In genomic region chr3:50260027-50260941, GRCh38 we compare ENCODE assay signal across 8 cellular contexts. TPM values are rescaled to one million over a fixed set of nuclear protein-coding genes. Genes with fewer than 3 reads are reported as not detected.
DNase-seq lines count a peak whose midpoint lies in the region; ATAC-seq and TF ChIP-seq lines count a peak whose summit lies in the region.

No MANE protein-coding gene starts in this region.

- H2AFZ ChIP-seq in PC-9 = peak overlapping the region; percentile 68; the same call in 1 of the 2 replicates

- CTCF ChIA-PET in CD8-positive, alpha-beta T cell (lab: Charles Lee) = interaction anchor here (0.8 to 14.3 kb wide), 16 partner anchors 11 to 143 kb away, joined by 3 to 142 read pairs (median 8); partner anchors contain the start of genes GNAI2, IFRD2 and SEMA3B
- CTCF ChIA-PET in PC-9 (lab: Charles Lee) = interaction anchor here (0.6 to 1.0 kb wide), 4 partner anchors 10 to 136 kb away, joined by 3 to 5 read pairs (median 4); no protein-coding TSS in a partner anchor

- peak overlapping the region; percentile 65 for H3K4me2 ChIP-seq in PC-9

- no peaks in the 10 kb centered on the region for H3K9me3 ChIP-seq in CD8-positive, alpha-beta T cell (ENCODE audit: low read length)
- H3K9me3 ChIP-seq in PC-9 (ENCODE audit: insufficient read depth, low read depth) = no peaks in the 10 kb centered on the region

- POLR2A ChIA-PET in CD8-positive, alpha-beta T cell (lab: Charles Lee) = interaction anchor here (1.2 kb wide), 1 partner anchor 13 kb away, joined by 4 read pairs; no protein-coding TSS in a partner anchor
- POLR2A ChIA-PET in PC-9 (lab: Charles Lee; ENCODE audit: unreplicated experiment) = no interaction called here

- no peaks in the 10 kb centered on the region for H4K20me1 ChIP-seq in PC-9 (ENCODE audit: insufficient read depth)

- intact Hi-C loops in CD8-positive, alpha-beta T cell (cut with DNase I, micrococcal nuclease) = loop anchor here (1.0 kb wide), 3 partner anchors 13 to 33 kb away; no protein-coding TSS in a partner anchor
- intact Hi-C loops in PC-9 (cut with micrococcal nuclease; ENCODE audit: unreplicated experiment) = loop anchor here (1.0 to 5.0 kb wide), 4 partner anchors 9 to 292 kb away; partner anchors contain the start of gene SEMA3B

- H3K79me2 ChIP-seq in PC-9 (ENCODE audit: low read depth) = no peaks in the 10 kb centered on the region

- H3K4me1 Mint-ChIP-seq in CD8-positive, alpha-beta T cell (ENCODE audit: low read depth) = peaks cover 7% of the 10 kb centered on the region

- H3K27me3 ChIP-seq in CD8-positive, alpha-beta T cell (ENCODE audit: insufficient read depth, low read length) = no peaks in the 10 kb centered on the region
- no peaks in the 10 kb centered on the region for H3K27me3 ChIP-seq in PC-9 (ENCODE audit: insufficient read depth, low read depth)

- no peaks in the 10 kb centered on the region for H3K9me2 ChIP-seq in PC-9 (ENCODE audit: insufficient read depth)

- H3K36me3 Mint-ChIP-seq in CD8-positive, alpha-beta T cell = peaks cover 32% of the 10 kb centered on the region

- H3K4me3 Mint-ChIP-seq in CD8-positive, alpha-beta T cell = peak overlapping the region; percentile 75

- H3F3A ChIP-seq in PC-9 (ENCODE audit: insufficient read depth, low read depth) = peaks cover 15% of the 10 kb centered on the region; the same call in 1 of the 2 replicates

- peak; percentile 92 for ATAC-seq in CD8-positive, alpha-beta T cell
- ATAC-seq in GM19351 (IDR thresholded peaks at IDR 0.05; ENCODE audit: unreplicated experiment) (peak; percentile 89), HG03571 (IDR thresholded peaks at IDR 0.05; ENCODE audit: unreplicated experiment) (peak; percentile 82), esophagus mucosa (peak; percentile 86)

- BruUV-seq in PC-9 (replicated peaks; lab: Mats Ljungman, UMichigan) = no TSS peak

- peak overlapping the region; percentile 53 for H3K4me3 ChIP-seq in CD8-positive, alpha-beta T cell (ENCODE audit: low read depth, low read length)
- peak overlapping the region; percentile 60 for H3K4me3 ChIP-seq in PC-9

- peaks cover 6% of the 10 kb centered on the region for H3K4me1 ChIP-seq in CD8-positive, alpha-beta T cell (ENCODE audit: insufficient read depth, low read length)
- H3K4me1 ChIP-seq in PC-9 (replicated peaks; ENCODE audit: insufficient read depth) = peaks cover 19% of the 10 kb centered on the region

- no peaks in the 10 kb centered on the region for H3K27me3 Mint-ChIP-seq in CD8-positive, alpha-beta T cell (ENCODE audit: low read depth)

- peaks cover 25% of the 10 kb centered on the region for H3K36me3 ChIP-seq in CD8-positive, alpha-beta T cell (ENCODE audit: insufficient read depth, low read length)
- no peaks in the 10 kb centered on the region for H3K36me3 ChIP-seq in PC-9 (ENCODE audit: low read depth)

- peak overlapping the region; percentile 62 for H3K27ac ChIP-seq in CD8-positive, alpha-beta T cell (ENCODE audit: low read depth, low read length)
- no peak overlapping the region for H3K27ac ChIP-seq in PC-9

- peak overlapping the region; percentile 66 for H3K27ac Mint-ChIP-seq in CD8-positive, alpha-beta T cell

- H3K9me3 Mint-ChIP-seq in CD8-positive, alpha-beta T cell = no peaks in the 10 kb centered on the region

- TF ChIP-seq CTCF in CD8-positive, alpha-beta T cell (IDR thresholded peaks at IDR 0.05) = peak; percentile 92
- TF ChIP-seq CTCF in PC-9 (conservative IDR thresholded peaks at IDR 0.05) = peak; percentile 82

- peak; percentile 55 to 90 (median 78) for DNase-seq in CD8-positive, alpha-beta T cell
- DNase-seq in PC-9 (peak; percentile 73 to 94), myocyte (ENCODE audit: low read depth) (peak; percentile 91)
- DNase-seq in activated T-cell treated with anti-CD3 and anti-CD28 coated beads, Interleukin-2, amount 50 U/mL, for 48 hours = peak; percentile 91 to 95
- peak; percentile 44 to 76 for DNase-seq in stimulated activated CD8-positive, alpha-beta memory T cell treated with anti-CD3 and anti-CD28 coated beads, Interleukin-7, amount 100 ng/mL, for 4 hours (ENCODE audit: low read depth in 2 of 2)

RNA-seq across cellular contexts. Expression of gene SEMA3B, which starts 8.7 kb away (rescaled TPM):
- 1 to 10 TPM; 1.4 to 1.6 TPM for total RNA-seq in CD8-positive, alpha-beta T cell
- total RNA-seq in PC-9 (2021) = 52.4 and 92.6 TPM in 2 replicates
- 2.4 TPM for total RNA-seq in esophagus mucosa
- 8.3 and 14.0 TPM in 2 replicates for total RNA-seq in myocyte
- polyA plus RNA-seq in myocyte (2012) = 12.5 TPM

RNA-seq across cellular contexts. Expression of gene LSMEM2, which starts 18.6 kb away (rescaled TPM):
- not detected for total RNA-seq in CD8-positive, alpha-beta T cell
- total RNA-seq in PC-9 (2021) (0.35 and 0.55 TPM in 2 replicates), esophagus mucosa (not detected), myocyte (0.47 and 2.7 TPM in 2 replicates)
- polyA plus RNA-seq in myocyte (2012) = 1.2 TPM

RNA-seq across cellular contexts. Expression of gene GNAI2, which starts 24.3 kb away (rescaled TPM):
- 100 to 1,000 TPM; 185 to 192 TPM for total RNA-seq in CD8-positive, alpha-beta T cell
- total RNA-seq in PC-9 (2021) (156 and 201 TPM in 2 replicates), esophagus mucosa (92.0 TPM), myocyte (137 and 138 TPM in 2 replicates)
- 351 TPM for polyA plus RNA-seq in myocyte (2012)

RNA-seq across cellular contexts. Expression of gene IFRD2, which starts 31.9 kb away (rescaled TPM):
- total RNA-seq in CD8-positive, alpha-beta T cell = 10 to 100 TPM; 42.4 to 42.9 TPM
- 93.1 and 118 TPM in 2 replicates for total RNA-seq in PC-9 (2021)
- 65.8 TPM for total RNA-seq in esophagus mucosa
- total RNA-seq in myocyte = 99.0 and 99.1 TPM in 2 replicates
- polyA plus RNA-seq in myocyte (2012) = 55.1 TPM

RNA-seq across cellular contexts. Expression of gene HYAL3, which starts 38.9 kb away (rescaled TPM):
- 1 to 10 TPM; 2.1 to 3.2 TPM for total RNA-seq in CD8-positive, alpha-beta T cell
- total RNA-seq in PC-9 (2021) = 10.2 and 12.2 TPM in 2 replicates
- total RNA-seq in esophagus mucosa = 4.8 TPM
- total RNA-seq in myocyte = 2.9 and 7.4 TPM in 2 replicates
- 5.8 TPM for polyA plus RNA-seq in myocyte (2012)
